Comparison of ENCODE assay signal across 14 cellular contexts in the genomic region with DNA sequence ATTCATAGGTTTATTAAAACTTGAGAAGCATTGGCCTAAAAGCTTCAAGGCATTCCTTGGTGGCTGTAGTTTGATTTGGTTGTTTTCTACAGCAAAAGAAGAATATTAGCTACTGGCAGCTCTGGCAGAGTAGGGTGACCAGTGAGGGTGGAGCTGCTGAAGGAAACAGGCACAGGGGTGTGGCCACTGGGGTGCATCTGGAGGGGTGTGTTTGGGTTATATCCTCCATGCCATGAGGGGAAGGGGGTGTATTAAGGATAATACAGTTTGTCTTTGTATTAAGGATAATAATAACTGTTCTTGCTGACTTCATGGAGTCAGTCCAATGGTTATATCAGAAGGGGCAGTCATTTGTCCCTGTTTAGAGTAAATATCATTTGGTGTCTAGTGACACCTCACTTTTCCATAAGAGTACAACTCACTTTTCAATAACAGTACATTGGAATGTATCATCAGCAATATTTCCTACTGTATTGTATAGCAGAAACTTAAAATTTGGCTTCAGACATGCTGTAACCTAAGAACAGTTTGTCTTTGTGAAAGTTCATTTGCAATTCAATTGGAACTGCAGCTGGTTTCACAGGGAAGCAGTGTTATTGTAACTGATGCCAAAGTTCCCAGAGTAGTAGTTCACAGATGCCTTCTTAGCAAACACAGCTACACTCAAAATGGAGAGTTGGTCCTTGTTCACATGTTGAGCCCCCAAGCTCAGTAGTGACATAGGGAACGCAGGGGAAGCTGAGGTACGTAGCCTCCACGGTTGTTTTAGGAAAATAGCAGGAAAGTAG. TPM values are rescaled to one million over a fixed set of nuclear protein-coding genes. Genes with fewer than 3 reads are reported as not detected.
DNase-seq lines count a peak whose midpoint lies in the region; ATAC-seq, FAIRE-seq and TF ChIP-seq lines count a peak whose summit lies in the region.
"Had no signal": no experiment of that assay in that cellular context is flagged by ENCODE, and none has a peak within 500 bp of the region (broad histone marks: within the 10 kb centered on the region; RNA-seq: fewer than 3 reads in every experiment).

No MANE protein-coding gene starts in this region.

- H3K4me3 ChIP-seq in HUES64 (ENCODE audit: low read length) (no peak overlapping the region), K562 (no peak overlapping the region)

- no peaks in the 10 kb centered on the region for H4K20me1 ChIP-seq in K562 (replicated peaks; ENCODE audit: control insufficient read depth, insufficient read depth, low read length)

- no peak for DNase-seq in K562 (ENCODE audit: extremely low read depth in 1 of 4, low spot score in 3 of 4)
- DNase-seq in hippocampal formation (lab: John Stamatoyannopoulos, UW) = peak; percentile 56 to 98
- no peak for DNase-seq in sciatic nerve (ENCODE audit: low spot score)
- no peak for DNase-seq in activated T-helper 1 cell treated with anti-CD3 and anti-CD28 coated beads, Interleukin-12 subunit alpha, Interleukin-12 subunit beta, Interleukin-2, Interleukin-4 antibody, amounts not matched to agents 30 ng/mL and 10 ng/mL and 1 ng/mL, durations not matched to agents 14 hours and 24 hours and 36 hours (ENCODE audit: low spot score)
- DNase-seq in activated CD8-positive, alpha-beta memory T cell treated with anti-CD3 and anti-CD28 coated beads, Interleukin-2, amount 50 U/mL, for 4 hours = no peak
- DNase-seq: activated CD4-positive, alpha-beta T cell treated with anti-CD3 and anti-CD28 coated beads, Interleukin-2, amount 50 U/mL, for 1 hour; CD4-positive, alpha-beta memory T cell; left colon; NCI-H1694 treated with DMSO at 0.1 percent for 48 hours had no signal

- H3K36me3 ChIP-seq in HUES64 (ENCODE audit: insufficient read depth, low read length) = no peaks in the 10 kb centered on the region
- no peaks in the 10 kb centered on the region for H3K36me3 ChIP-seq in K562 (ENCODE audit: control insufficient read depth, insufficient read depth, low read length)

- H3K79me2 ChIP-seq in K562 (ENCODE audit: control insufficient read depth, insufficient read depth, low read length) = no peaks in the 10 kb centered on the region

- H3K4me1 ChIP-seq in HUES64 (ENCODE audit: insufficient read depth, low read length) (peaks cover 20% of the 10 kb centered on the region), K562 (replicated peaks in 1 of 2; ENCODE audit: control insufficient read depth in 2 of 2, insufficient read depth in 2 of 2, low read length in 2 of 2) (no peaks in the 10 kb centered on the region)

- no peak for ATAC-seq in K562
- peak; percentile 66 for ATAC-seq in sciatic nerve
- ATAC-seq in GM19395 (IDR thresholded peaks at IDR 0.05; ENCODE audit: unreplicated experiment) = no peak
- no peak for ATAC-seq in HG03342 (IDR thresholded peaks at IDR 0.05; ENCODE audit: unreplicated experiment)
- ATAC-seq: left colon had no signal

- intact Hi-C loops in K562 (cut with micrococcal nuclease) = no loop called here
- intact Hi-C loops in sciatic nerve (cut with DNase I) = no loop called here
- intact Hi-C loops in activated T-helper 1 cell treated with anti-CD3 and anti-CD28 coated beads, Interleukin-12 subunit alpha, Interleukin-12 subunit beta, Interleukin-2, Interleukin-4 antibody, amounts not matched to agents 30 ng/mL and 10 ng/mL and 1 ng/mL, durations not matched to agents 14 hours and 24 hours and 36 hours (cut with micrococcal nuclease) = no loop called here

- POLR2A ChIA-PET in K562 (lab: Yijun Ruan, JAX) = interaction anchor here (0.6 kb wide), 1 partner anchor 642 kb away, joined by 3 read pairs; no protein-coding TSS in a partner anchor

- no peak for TF ChIP-seq EP300 in K562 (IDR thresholded peaks at IDR 0.05; ENCODE audit: low read length)

- in situ Hi-C loops in K562 (cut with MboI) = no loop called here

- TF ChIP-seq POLR2A in K562 (conservative IDR thresholded peaks at IDR 0.05) = no peak

- no peak overlapping the region for H3K9ac ChIP-seq in HUES64 (ENCODE audit: low read depth, low read length)
- H3K9ac ChIP-seq in K562 (ENCODE audit: insufficient read depth in 1 of 2, low read depth in 2 of 2, low read length in 2 of 2) = no peak overlapping the region

- H3K9me3 ChIP-seq in HUES64 (ENCODE audit: insufficient read depth, low read depth, low read length) (no peaks in the 10 kb centered on the region), K562 (replicated peaks; ENCODE audit: control insufficient read depth, insufficient read depth, low read depth, low read length) (no peaks in the 10 kb centered on the region)

- H3K27ac ChIP-seq in HUES64 (ENCODE audit: low read depth, low read length) = peak overlapping the region; percentile 75; the same call in 1 of the 2 replicates
- H3K27ac ChIP-seq in K562 (ENCODE audit: extremely low read depth, low read depth, low read length) = no peak overlapping the region

- no peak overlapping the region for H3K27ac Mint-ChIP-seq in activated T-helper 1 cell treated with anti-CD3 and anti-CD28 coated beads, Interleukin-12 subunit alpha, Interleukin-12 subunit beta, Interleukin-2, Interleukin-4 antibody, amounts not matched to agents 30 ng/mL and 10 ng/mL and 1 ng/mL, durations not matched to agents 14 hours and 24 hours and 36 hours
- H3K27ac Mint-ChIP-seq: activated naive CD4-positive, alpha-beta T cell treated with anti-CD3 and anti-CD28 coated beads, Interleukin-2, amount 50 U/mL, for 24 hours; progenitor cell of endocrine pancreas had no signal

- 28% methylated on average over 3 of the region's 3 CpGs for WGBS in HUES64
- WGBS in K562 (ENCODE audit: insufficient coverage, low coverage, missing lambda C conversion rate) = 0% methylated on average over 3 of the region's 3 CpGs

- H3K36me3 Mint-ChIP-seq in activated T-helper 1 cell treated with anti-CD3 and anti-CD28 coated beads, Interleukin-12 subunit alpha, Interleukin-12 subunit beta, Interleukin-2, Interleukin-4 antibody, amounts not matched to agents 30 ng/mL and 10 ng/mL and 1 ng/mL, durations not matched to agents 14 hours and 24 hours and 36 hours (ENCODE audit: low read depth) = no peaks in the 10 kb centered on the region
- H3K36me3 Mint-ChIP-seq: activated naive CD4-positive, alpha-beta T cell treated with anti-CD3 and anti-CD28 coated beads, Interleukin-2, amount 50 U/mL, for 24 hours; CD4-positive, alpha-beta memory T cell had no signal

- H3K9me1 ChIP-seq in K562 (ENCODE audit: control insufficient read depth, insufficient read depth, low read length) = no peaks in the 10 kb centered on the region

- no peaks in the 10 kb centered on the region for H3K27me3 ChIP-seq in HUES64 (ENCODE audit: insufficient read depth, low read length)
- H3K27me3 ChIP-seq in K562 (ENCODE audit: control insufficient read depth in 2 of 2, insufficient read depth in 2 of 2, low read length in 2 of 2) = peaks cover 2 to 12% of the 10 kb centered on the region in 2 experiments; a peak in 4 of 5 replicates

- H3K4me2 ChIP-seq in K562 (ENCODE audit: insufficient read depth, low read length) = no peak overlapping the region

- peaks cover 10% of the 10 kb centered on the region for H3K27me3 Mint-ChIP-seq in activated T-helper 1 cell treated with anti-CD3 and anti-CD28 coated beads, Interleukin-12 subunit alpha, Interleukin-12 subunit beta, Interleukin-2, Interleukin-4 antibody, amounts not matched to agents 30 ng/mL and 10 ng/mL and 1 ng/mL, durations not matched to agents 14 hours and 24 hours and 36 hours (ENCODE audit: insufficient read depth)
- H3K27me3 Mint-ChIP-seq: activated naive CD4-positive, alpha-beta T cell treated with anti-CD3 and anti-CD28 coated beads, Interleukin-2, amount 50 U/mL, for 24 hours; CD4-positive, alpha-beta memory T cell; progenitor cell of endocrine pancreas had no signal

- no peaks in the 10 kb centered on the region for H3K9me3 Mint-ChIP-seq in activated T-helper 1 cell treated with anti-CD3 and anti-CD28 coated beads, Interleukin-12 subunit alpha, Interleukin-12 subunit beta, Interleukin-2, Interleukin-4 antibody, amounts not matched to agents 30 ng/mL and 10 ng/mL and 1 ng/mL, durations not matched to agents 14 hours and 24 hours and 36 hours
- H3K9me3 Mint-ChIP-seq: activated naive CD4-positive, alpha-beta T cell treated with anti-CD3 and anti-CD28 coated beads, Interleukin-2, amount 50 U/mL, for 24 hours; CD4-positive, alpha-beta memory T cell had no signal

- TF ChIP-seq RAD21 in K562 (CRISPR knock-in tag; conservative IDR thresholded peaks at IDR 0.05 in 1 of 2, IDR thresholded peaks at IDR 0.05 in 1 of 2) = no peak

- H2AFZ ChIP-seq in K562 (ENCODE audit: low read depth, low read length) = no peak overlapping the region

- CTCF ChIA-PET in K562 (lab: Yijun Ruan, JAX; ENCODE audit: low intra/inter-chr PET ratio) = no interaction called here

- H3K4me3 Mint-ChIP-seq in activated T-helper 1 cell treated with anti-CD3 and anti-CD28 coated beads, Interleukin-12 subunit alpha, Interleukin-12 subunit beta, Interleukin-2, Interleukin-4 antibody, amounts not matched to agents 30 ng/mL and 10 ng/mL and 1 ng/mL, durations not matched to agents 14 hours and 24 hours and 36 hours = no peak overlapping the region
- H3K4me3 Mint-ChIP-seq: activated naive CD4-positive, alpha-beta T cell treated with anti-CD3 and anti-CD28 coated beads, Interleukin-2, amount 50 U/mL, for 24 hours; CD4-positive, alpha-beta memory T cell had no signal

- H3K4me1 Mint-ChIP-seq in activated T-helper 1 cell treated with anti-CD3 and anti-CD28 coated beads, Interleukin-12 subunit alpha, Interleukin-12 subunit beta, Interleukin-2, Interleukin-4 antibody, amounts not matched to agents 30 ng/mL and 10 ng/mL and 1 ng/mL, durations not matched to agents 14 hours and 24 hours and 36 hours (ENCODE audit: low read depth) = no peaks in the 10 kb centered on the region
- H3K4me1 Mint-ChIP-seq: activated naive CD4-positive, alpha-beta T cell treated with anti-CD3 and anti-CD28 coated beads, Interleukin-2, amount 50 U/mL, for 24 hours; CD4-positive, alpha-beta memory T cell had no signal

- no TSS peak for BruUV-seq in K562 (replicated peaks; lab: Mats Ljungman, UMichigan)

- TF ChIP-seq CTCF in K562 (IDR thresholded peaks at IDR 0.05 in 2 of 3, conservative IDR thresholded peaks at IDR 0.05 in 1 of 3; ENCODE audit: insufficient read depth in 2 of 3, low read depth in 1 of 3, low read length in 3 of 3) = no peak

- no peak for FAIRE-seq in K562 (lab: Jason Lieb, UNC)

RNA-seq across cellular contexts. Expression of a gene that starts 23.2 kb away (rescaled TPM):
- 0.40 TPM for polyA plus RNA-seq in HUES64 (2013, experiment 1 of 2)
- 0.32 TPM for polyA plus RNA-seq in HUES64 (2013, experiment 2 of 2)
- total RNA-seq in K562 (2011; cell fraction: chromatin; rRNA removed; ENCODE audit: low replicate concordance) = not detected in 2 replicates
- total RNA-seq in K562 (2011; cell fraction: nucleolus; rRNA removed) = not detected in 2 replicates
- total RNA-seq in K562 (2011; cell fraction: nucleoplasm; rRNA removed) = not detected in 2 replicates
- total RNA-seq in K562 (2014; rRNA removed) = not detected in 2 replicates
- not detected in 2 replicates for total RNA-seq in K562 (2014; rRNA removed; fragmentation: Illumina TruSeq; extraction: Trizol)
- 0.29 TPM in 1 of 2 replicates, not detected in the other for total RNA-seq in K562 (2015; rRNA removed; fragmentation: Illumina TruSeq; extraction: Trizol)
- total RNA-seq in K562 (2021) = not detected in 2 replicates
- polyA plus RNA-seq in K562 (2011; rRNA removed) = not detected in 2 replicates
- polyA plus RNA-seq in K562 (2011; cell fraction: cytosol; rRNA removed) = not detected in 2 replicates
- not detected in 2 replicates for polyA plus RNA-seq in K562 (2011; cell fraction: nucleus; rRNA removed)
- polyA plus RNA-seq in K562 (2012) = not detected in 2 replicates
- polyA plus RNA-seq in K562 (2014; fragmentation: Illumina TruSeq; extraction: Trizol) = not detected in 2 replicates
- polyA plus RNA-seq in K562 (2014; fragmentation: Nextera tagmentation; extraction: Ambion mirVana) = not detected
- polyA plus RNA-seq in K562 (2014; rRNA removed) = not detected in 2 replicates
- polyA minus RNA-seq in K562 (2011; rRNA and poly(A)+ RNA removed) = not detected in 2 replicates
- polyA minus RNA-seq in K562 (2011; cell fraction: cytosol; rRNA and poly(A)+ RNA removed) = not detected in 2 replicates
- polyA minus RNA-seq in K562 (2011; cell fraction: nucleus; rRNA and poly(A)+ RNA removed) = not detected in 2 replicates
- 2.5 TPM for total RNA-seq in sciatic nerve
- total RNA-seq in activated T-helper 1 cell treated with anti-CD3 and anti-CD28 coated beads, Interleukin-12 subunit alpha, Interleukin-12 subunit beta, Interleukin-2, Interleukin-4 antibody, amounts not matched to agents 30 ng/mL and 10 ng/mL and 1 ng/mL, durations not matched to agents 14 hours and 24 hours and 36 hours = not detected in 2 replicates
- total RNA-seq: CD4-positive, alpha-beta memory T cell had no signal

RNA-seq across cellular contexts. Expression of a gene that starts 32.4 kb away (rescaled TPM):
- 10.8 TPM for polyA plus RNA-seq in HUES64 (2013, experiment 1 of 2)
- polyA plus RNA-seq in HUES64 (2013, experiment 2 of 2) = 16.3 TPM
- not detected in 2 replicates for total RNA-seq in K562 (2011; cell fraction: chromatin; rRNA removed; ENCODE audit: low replicate concordance)
- not detected in 2 replicates for total RNA-seq in K562 (2011; cell fraction: nucleolus; rRNA removed)
- total RNA-seq in K562 (2011; cell fraction: nucleoplasm; rRNA removed) = not detected in 2 replicates
- total RNA-seq in K562 (2014; rRNA removed) (not detected in 2 replicates), K562 (2014; rRNA removed; fragmentation: Illumina TruSeq; extraction: Trizol) (not detected in 2 replicates), K562 (2015; rRNA removed; fragmentation: Illumina TruSeq; extraction: Trizol) (not detected in 2 replicates), K562 (2021) (0.16 TPM in 1 of 2 replicates, not detected in the other), sciatic nerve (71.5 TPM)
- polyA plus RNA-seq in K562 (2011; rRNA removed) (not detected in 2 replicates), K562 (2014; fragmentation: Illumina TruSeq; extraction: Trizol) (not detected in 2 replicates), K562 (2014; fragmentation: Nextera tagmentation; extraction: Ambion mirVana) (not detected), K562 (2014; rRNA removed) (not detected in 2 replicates)
- polyA plus RNA-seq in K562 (2011; cell fraction: cytosol; rRNA removed) = not detected in 2 replicates
- not detected in 2 replicates for polyA plus RNA-seq in K562 (2011; cell fraction: nucleus; rRNA removed)
- not detected in 2 replicates for polyA plus RNA-seq in K562 (2012)
- polyA minus RNA-seq in K562 (2011; rRNA and poly(A)+ RNA removed) = not detected in 2 replicates
- polyA minus RNA-seq in K562 (2011; cell fraction: cytosol; rRNA and poly(A)+ RNA removed) = not detected in 2 replicates
- polyA minus RNA-seq in K562 (2011; cell fraction: nucleus; rRNA and poly(A)+ RNA removed) = not detected in 2 replicates
- total RNA-seq in activated T-helper 1 cell treated with anti-CD3 and anti-CD28 coated beads, Interleukin-12 subunit alpha, Interleukin-12 subunit beta, Interleukin-2, Interleukin-4 antibody, amounts not matched to agents 30 ng/mL and 10 ng/mL and 1 ng/mL, durations not matched to agents 14 hours and 24 hours and 36 hours = 11.2 and 11.6 TPM in 2 replicates

Comparison
In these comparisons a context has a peak if more than half of its experiments do, and no peak if none do; other contexts are left out.
1. DNase-seq: peak in hippocampal formation (2 of 2); none in K562 (0 of 4), sciatic nerve (single experiment), activated T-helper 1 cell treated with anti-CD3 and anti-CD28 coated beads, Interleukin-12 subunit alpha, Interleukin-12 subunit beta, Interleukin-2, Interleukin-4 antibody, amounts not matched to agents 30 ng/mL and 10 ng/mL and 1 ng/mL, durations not matched to agents 14 hours and 24 hours and 36 hours (single experiment) and activated CD8-positive, alpha-beta memory T cell treated with anti-CD3 and anti-CD28 coated beads, Interleukin-2, amount 50 U/mL, for 4 hours (single experiment).
2. RNA of a gene that starts 32.4 kb away (total RNA-seq): 71.5 TPM in sciatic nerve (single experiment) and 11.2 to 11.6 TPM in activated T-helper 1 cell treated with anti-CD3 and anti-CD28 coated beads, Interleukin-12 subunit alpha, Interleukin-12 subunit beta, Interleukin-2, Interleukin-4 antibody, amounts not matched to agents 30 ng/mL and 10 ng/mL and 1 ng/mL, durations not matched to agents 14 hours and 24 hours and 36 hours; 0.16 TPM in K562; every median in the first group is over 10 times any median in the second.